9 cellular contexts compared by ENCODE assay signal in genomic region chr3:146542179-146542578, GRCh38. TPM values are rescaled to one million over a fixed set of nuclear protein-coding genes. Genes with fewer than 3 reads are reported as not detected.
DNase-seq lines count a peak whose midpoint lies in the region; ATAC-seq, FAIRE-seq and TF ChIP-seq lines count a peak whose summit lies in the region.
"Had no signal": no experiment of that assay in that cellular context is flagged by ENCODE, and none has a peak within 500 bp of the region (broad histone marks: within the 10 kb centered on the region; RNA-seq: fewer than 3 reads in every experiment).

No MANE protein-coding gene starts in this region.

- H4K20me1 ChIP-seq in HepG2 (ENCODE audit: insufficient read depth, low read length): no peaks in the 10 kb centered on the region

- TF ChIP-seq EP300 in HepG2 (IDR thresholded peaks at IDR 0.05; ENCODE audit: low read depth in 2 of 2, low read length in 2 of 2): no peak
- no peak for TF ChIP-seq EP300 in HepG2 (CRISPR knock-in tag; IDR thresholded peaks at IDR 0.05; ENCODE audit: borderline replicate concordance)

- H3K36me3 ChIP-seq in HepG2 (replicated peaks in 1 of 2; ENCODE audit: control insufficient read depth in 1 of 2, insufficient read depth in 2 of 2, low read length in 2 of 2) (0 out of 5 replicates have a peak, but pooled peaks cover 0 to 3% of the 10 kb centered on the region in 2 experiments), tibial artery (no peaks in the 10 kb centered on the region)

- no peaks in the 10 kb centered on the region for H3K9me3 Mint-ChIP-seq in activated T-cell treated with anti-CD3 and anti-CD28 coated beads, Interleukin-2, amount 50 U/mL, for 24 hours
- no peaks in the 10 kb centered on the region for H3K9me3 Mint-ChIP-seq in activated naive CD8-positive, alpha-beta T cell (ENCODE audit: low read depth)

- H3K4me3 ChIP-seq in HepG2 (replicated peaks in 1 of 3; ENCODE audit: insufficient read depth in 1 of 3, low read depth in 2 of 3, low read length in 3 of 3) (peak overlapping the region; percentile 17 to 89 (median 20); a peak in 4 of 6 replicates), tibial artery (peak overlapping the region; percentile 74 to 84)

- no TSS peak for BruUV-seq in HepG2 (replicated peaks; lab: Mats Ljungman, UMichigan)

- no peak for TF ChIP-seq POLR2A in HepG2 (IDR thresholded peaks at IDR 0.05; ENCODE audit: insufficient read depth in 1 of 2, low read depth in 2 of 2, low read length in 2 of 2)

- peak overlapping the region; percentile 91 for H3K4me3 Mint-ChIP-seq in activated T-cell treated with anti-CD3 and anti-CD28 coated beads, Interleukin-2, amount 50 U/mL, for 24 hours
- peak overlapping the region; percentile 92 for H3K4me3 Mint-ChIP-seq in activated naive CD8-positive, alpha-beta T cell

- intact Hi-C loops in HepG2 (cut with micrococcal nuclease; ENCODE audit: unreplicated experiment): loop anchor here (5.0 kb wide), 1 partner anchor 40 kb away; no protein-coding TSS in a partner anchor
- intact Hi-C loops in tibial artery (cut with DNase I; ENCODE audit: low total_unique reads): no loop called here

- H3K27ac ChIP-seq in HepG2 (ENCODE audit: extremely low read length, insufficient read depth, low read length) (no peak overlapping the region), tibial artery (peak overlapping the region in 1 of 2 donors; percentile 96)

- TF ChIP-seq CTCF in HepG2 (CRISPR knock-in tag; IDR thresholded peaks at IDR 0.05) (no peak), tibial artery (IDR thresholded peaks at IDR 0.05) (no peak)

- H3K9me3 ChIP-seq in HepG2 (ENCODE audit: low read length): no peaks in the 10 kb centered on the region
- no peaks in the 10 kb centered on the region for H3K9me3 ChIP-seq in tibial artery

- peak overlapping the region; percentile 42 for H3K27ac Mint-ChIP-seq in activated T-cell treated with anti-CD3 and anti-CD28 coated beads, Interleukin-2, amount 50 U/mL, for 24 hours
- peak overlapping the region; percentile 25 for H3K27ac Mint-ChIP-seq in activated naive CD8-positive, alpha-beta T cell

- H3K4me2 ChIP-seq in HepG2 (ENCODE audit: low read depth, low read length): peak overlapping the region; percentile 64

- TF ChIP-seq RAD21 in HepG2 (CRISPR knock-in tag; IDR thresholded peaks at IDR 0.05): no peak

- ATAC-seq in HepG2 (no peak), HG02870 (IDR thresholded peaks at IDR 0.05; ENCODE audit: unreplicated experiment) (no peak), HG02678 (IDR thresholded peaks at IDR 0.05; ENCODE audit: unreplicated experiment) (no peak)

- H3K4me1 ChIP-seq in HepG2 (ENCODE audit: insufficient read depth, low read length) (peaks cover 74% of the 10 kb centered on the region), tibial artery (peaks cover 0 to 55% (median 15%) of the 10 kb centered on the region in 4 donors)

- H3K9ac ChIP-seq in HepG2 (ENCODE audit: insufficient read depth, low read depth, low read length): no peak overlapping the region

- peaks cover 64% of the 10 kb centered on the region for H3K4me1 Mint-ChIP-seq in activated T-cell treated with anti-CD3 and anti-CD28 coated beads, Interleukin-2, amount 50 U/mL, for 24 hours (ENCODE audit: low read depth)
- peaks cover 64% of the 10 kb centered on the region for H3K4me1 Mint-ChIP-seq in activated naive CD8-positive, alpha-beta T cell (ENCODE audit: low read depth)

- no peak for DNase-seq in activated T-cell treated with anti-CD3 and anti-CD28 coated beads, Interleukin-2, amount 50 U/mL, for 24 hours
- DNase-seq in activated T-cell treated with anti-CD3 and anti-CD28 coated beads for 4 hours (no peak), HepG2 (ENCODE audit: low spot score) (no peak), tibial artery (no peak), NCI-H526 treated with DMSO at 0.1 percent for 48 hours (lab: John Stamatoyannopoulos, UW) (no peak)

- H3K27me3 Mint-ChIP-seq in activated T-cell treated with anti-CD3 and anti-CD28 coated beads, Interleukin-2, amount 50 U/mL, for 24 hours: no peaks in the 10 kb centered on the region
- H3K27me3 Mint-ChIP-seq in activated naive CD8-positive, alpha-beta T cell: no peaks in the 10 kb centered on the region

- POLR2A ChIA-PET in HepG2 (lab: Yijun Ruan, JAX): no interaction called here

- H2AFZ ChIP-seq in HepG2 (ENCODE audit: low read length): no peak overlapping the region

- WGBS in HepG2 (ENCODE audit: low lambda C conversion rate): 81% methylated on average over 2 of the region's 2 CpGs

- H3K79me2 ChIP-seq in HepG2 (ENCODE audit: insufficient read depth, low read length): peaks cover 54% of the 10 kb centered on the region

- FAIRE-seq in HepG2 (lab: Jason Lieb, UNC): no peak
- FAIRE-seq: colon had no signal

- peaks cover 59% of the 10 kb centered on the region for H3K36me3 Mint-ChIP-seq in activated T-cell treated with anti-CD3 and anti-CD28 coated beads, Interleukin-2, amount 50 U/mL, for 24 hours (ENCODE audit: low read depth)
- H3K36me3 Mint-ChIP-seq in activated naive CD8-positive, alpha-beta T cell: peaks cover 9% of the 10 kb centered on the region

- H3K27me3 ChIP-seq in HepG2 (ENCODE audit: control insufficient read depth in 1 of 2, insufficient read depth in 2 of 2, low read length in 2 of 2): no peaks in the 10 kb centered on the region
- no peaks in the 10 kb centered on the region for H3K27me3 ChIP-seq in tibial artery

- CTCF ChIA-PET in HepG2 (lab: Yijun Ruan, JAX; ENCODE audit: low intra/inter-chr PET ratio, low total read pairs): no interaction called here

- in situ Hi-C loops in HepG2 (cut with HindIII; ENCODE audit: extremely low pct_ligation_motif_present, low pct_unique_long_range_greater_than_20kb): no loop called here

TF ChIP-seq in HepG2, 621 proteins besides CTCF, POLR2A, EP300 and RAD21:
- TF ChIP-seq ZUFSP (CRISPR knock-in tag; IDR thresholded peaks at IDR 0.05; ENCODE audit: borderline replicate concordance) (no peak), PAX8 (CRISPR knock-in tag; IDR thresholded peaks at IDR 0.05; ENCODE audit: borderline replicate concordance) (no peak), FOXO4 (CRISPR knock-in tag; conservative IDR thresholded peaks at IDR 0.05) (no peak), POGZ (CRISPR knock-in tag; IDR thresholded peaks at IDR 0.05) (no peak), THAP11 (CRISPR knock-in tag; IDR thresholded peaks at IDR 0.05) (no peak), NFKBIZ (CRISPR knock-in tag; IDR thresholded peaks at IDR 0.05) (no peak)
TF ChIP-seq in HepG2: peak in this region for 0.

RNA-seq across cellular contexts. Expression of gene PLSCR1, which starts 2.2 kb away (rescaled TPM):
- 34.1 and 44.3 TPM in 2 replicates for total RNA-seq in HepG2 (2016; rRNA removed; fragmentation: Illumina TruSeq; extraction: Trizol)
- 8.3 and 8.7 TPM in 2 replicates for total RNA-seq in HepG2 (2016; cell fraction: cytosol; rRNA removed; fragmentation: Illumina TruSeq; extraction: Trizol; ENCODE audit: low read depth)
- 31.6 and 41.7 TPM in 2 replicates for total RNA-seq in HepG2 (2016; cell fraction: insoluble cytoplasmic fraction; rRNA removed; fragmentation: Illumina TruSeq; extraction: Trizol)
- 13.6 and 15.2 TPM in 2 replicates for total RNA-seq in HepG2 (2016; cell fraction: membrane; rRNA removed; fragmentation: Illumina TruSeq; extraction: Trizol)
- 28.8 and 32.0 TPM in 2 replicates for total RNA-seq in HepG2 (2016; cell fraction: nucleus; rRNA removed; fragmentation: Illumina TruSeq; extraction: Trizol)
- polyA plus RNA-seq in HepG2 (2011; rRNA removed): 25.0 and 33.8 TPM in 2 replicates
- 27.9 and 28.3 TPM in 2 replicates for polyA plus RNA-seq in HepG2 (2011; cell fraction: cytosol; rRNA removed)
- 27.5 and 28.3 TPM in 2 replicates for polyA plus RNA-seq in HepG2 (2011; cell fraction: nucleus; rRNA removed)
- polyA plus RNA-seq in HepG2 (2012): 28.5 and 29.8 TPM in 2 replicates
- 3.7 and 4.0 TPM in 2 replicates for polyA plus RNA-seq in HepG2 (2016; cell fraction: cytosol; fragmentation: Illumina TruSeq; extraction: Trizol; ENCODE audit: low read depth)
- 43.4 and 44.5 TPM in 2 replicates for polyA plus RNA-seq in HepG2 (2016; cell fraction: insoluble cytoplasmic fraction; fragmentation: Illumina TruSeq; extraction: Trizol; ENCODE audit: low read depth)
- 7.9 and 8.7 TPM in 2 replicates for polyA plus RNA-seq in HepG2 (2016; cell fraction: membrane; fragmentation: Illumina TruSeq; extraction: Trizol; ENCODE audit: low read depth)
- 26.5 and 28.3 TPM in 2 replicates for polyA plus RNA-seq in HepG2 (2016; cell fraction: nucleus; fragmentation: Illumina TruSeq; extraction: Trizol; ENCODE audit: insufficient read depth, low read depth)
- 19.7 and 37.7 TPM in 2 replicates for polyA minus RNA-seq in HepG2 (2011; rRNA and poly(A)+ RNA removed; ENCODE audit: low replicate concordance)
- 18.0 and 20.0 TPM in 2 replicates for polyA minus RNA-seq in HepG2 (2011; cell fraction: cytosol; rRNA and poly(A)+ RNA removed)
- polyA minus RNA-seq in HepG2 (2011; cell fraction: nucleus; rRNA and poly(A)+ RNA removed): 134 and 140 TPM in 2 replicates
